20 cellular contexts compared by ENCODE assay signal in genomic region chr7:102107474-102108104, GRCh38.
A peak's percentile ranks its signal among the peaks of the same experiment; 100 is the strongest.
DNase-seq lines count a peak whose midpoint lies in the region; ATAC-seq, FAIRE-seq and TF ChIP-seq lines count a peak whose summit lies in the region.
"Had no signal": no experiment of that assay in that cellular context is flagged by ENCODE, and none has a peak within 500 bp of the region (broad histone marks: within the 10 kb centered on the region; RNA-seq: fewer than 3 reads in every experiment).

No MANE protein-coding gene starts in this region.

- FAIRE-seq in HepG2 (lab: Jason Lieb, UNC) (no peak), RCC 7860 (lab: Jason Lieb, UNC) (no peak)
- FAIRE-seq: A204.1, D721Med, GM19239, H1 had no signal

- no peak overlapping the region for H2AFZ ChIP-seq in HepG2 (ENCODE audit: low read length)

- ATAC-seq in HepG2 (no peak), right lobe of liver (no peak)
- ATAC-seq: CD8-positive, alpha-beta T cell had no signal

- peaks cover 61% of the 10 kb centered on the region for H3K36me3 Mint-ChIP-seq in endodermal cell (ENCODE audit: low read depth)

- no peaks in the 10 kb centered on the region for H4K20me1 ChIP-seq in HepG2 (ENCODE audit: insufficient read depth, low read length)

- H3K4me3 Mint-ChIP-seq in endodermal cell, result no peak overlapping the region
- H3K4me3 Mint-ChIP-seq: CD14-positive monocyte; CD8-positive, alpha-beta T cell; IgD-negative memory B cell had no signal

- WGBS in HepG2 (ENCODE audit: low lambda C conversion rate), result 93% methylated on average over 17 of the region's 19 CpGs
- WGBS in right lobe of liver (ENCODE audit: insufficient coverage, low coverage, low lambda C conversion rate, missing lambda C conversion rate), result 90% methylated on average over 14 of the region's 19 CpGs
- 95 to 96% methylated on average over 15 to 19 of the region's 19 CpGs for WGBS in endodermal cell (ENCODE audit: insufficient coverage in 1 of 2, insufficient read length in 1 of 2), 2 experiments
- WGBS in sigmoid colon, 2 donors, result 91 to 95% methylated on average over 19 of the region's 19 CpGs

- no peaks in the 10 kb centered on the region for H3K79me2 ChIP-seq in HepG2 (ENCODE audit: insufficient read depth, low read length)

- CTCF ChIA-PET in HepG2 (lab: Yijun Ruan, JAX; ENCODE audit: low intra/inter-chr PET ratio, low total read pairs), result no interaction called here

- no peaks in the 10 kb centered on the region for H3K9me3 ChIP-seq in HepG2 (ENCODE audit: low read length)
- no peaks in the 10 kb centered on the region for H3K9me3 ChIP-seq in right lobe of liver
- H3K9me3 ChIP-seq in endodermal cell (ENCODE audit: control insufficient read depth, low read length), result no peaks in the 10 kb centered on the region
- no peaks in the 10 kb centered on the region for H3K9me3 ChIP-seq in sigmoid colon
- no peaks in the 10 kb centered on the region for H3K9me3 ChIP-seq in vagina
- H3K9me3 ChIP-seq: HAP-1 had no signal

- no peaks in the 10 kb centered on the region for H3K4me1 Mint-ChIP-seq in endodermal cell
- H3K4me1 Mint-ChIP-seq: CD14-positive monocyte had no signal

- intact Hi-C loops in HepG2 (cut with micrococcal nuclease; ENCODE audit: unreplicated experiment), result no loop called here
- intact Hi-C loops in right lobe of liver (cut with DNase I), result no loop called here
- intact Hi-C loops in sigmoid colon (cut with DNase I), result no loop called here
- intact Hi-C loops in vagina (cut with DNase I), result no loop called here

- in situ Hi-C loops in HepG2 (cut with HindIII; ENCODE audit: extremely low pct_ligation_motif_present, low pct_unique_long_range_greater_than_20kb), result no loop called here

- no peak overlapping the region for H3K4me2 ChIP-seq in HepG2 (ENCODE audit: low read depth, low read length)

- H3K4me1 ChIP-seq in HepG2 (ENCODE audit: insufficient read depth, low read length), result no peaks in the 10 kb centered on the region
- H3K4me1 ChIP-seq in right lobe of liver, result no peaks in the 10 kb centered on the region
- H3K4me1 ChIP-seq in endodermal cell (ENCODE audit: control insufficient read depth, insufficient read depth, low read length), result no peaks in the 10 kb centered on the region
- peaks cover 0 to 4% (median 0%) of the 10 kb centered on the region in 4 donors for H3K4me1 ChIP-seq in sigmoid colon
- no peaks in the 10 kb centered on the region for H3K4me1 ChIP-seq in vagina

- no peak overlapping the region for H3K9ac ChIP-seq in HepG2 (ENCODE audit: insufficient read depth, low read depth, low read length)
- H3K9ac ChIP-seq in endodermal cell (ENCODE audit: extremely low read depth, low read length, poor library complexity, severe bottlenecking), result no peak overlapping the region

- no peak for TF ChIP-seq RAD21 in HepG2 (CRISPR knock-in tag; IDR thresholded peaks at IDR 0.05)

- no peaks in the 10 kb centered on the region for H3K27me3 ChIP-seq in HepG2 (ENCODE audit: control insufficient read depth in 1 of 2, insufficient read depth in 2 of 2, low read length in 2 of 2)
- H3K27me3 ChIP-seq in right lobe of liver, result no peaks in the 10 kb centered on the region
- no peaks in the 10 kb centered on the region for H3K27me3 ChIP-seq in endodermal cell (ENCODE audit: control insufficient read depth, insufficient read depth, low read length, poor library complexity, severe bottlenecking)
- H3K27me3 ChIP-seq in sigmoid colon, result no peaks in the 10 kb centered on the region
- H3K27me3 ChIP-seq in vagina, result no peaks in the 10 kb centered on the region

- H3K27ac ChIP-seq in HepG2 (ENCODE audit: extremely low read length, insufficient read depth, low read length) (no peak overlapping the region), right lobe of liver (no peak overlapping the region), endodermal cell (ENCODE audit: low read depth, low read length) (no peak overlapping the region), sigmoid colon (no peak overlapping the region), vagina (no peak overlapping the region)

- no peaks in the 10 kb centered on the region for H3K9me3 Mint-ChIP-seq in endodermal cell
- H3K9me3 Mint-ChIP-seq: CD14-positive monocyte; CD8-positive, alpha-beta T cell; IgD-negative memory B cell had no signal

- H3K4me3 ChIP-seq in HepG2 (replicated peaks in 1 of 3; ENCODE audit: insufficient read depth in 1 of 3, low read depth in 2 of 3, low read length in 3 of 3) (no peak overlapping the region), right lobe of liver (no peak overlapping the region), endodermal cell (ENCODE audit: low read length) (no peak overlapping the region), sigmoid colon (no peak overlapping the region), vagina (no peak overlapping the region)
- H3K4me3 ChIP-seq: HAP-1 had no signal

- no peak for DNase-seq in HepG2 (ENCODE audit: low spot score)
- no peak for DNase-seq in right lobe of liver
- DNase-seq in endodermal cell, result peak; percentile 22
- DNase-seq in sigmoid colon, result peak; percentile 46
- DNase-seq in vagina (ENCODE audit: extremely low spot score in 2 of 2), result peak; percentile 37 to 79
- no peak for DNase-seq in HCEC 1CT
- no peak for DNase-seq in RKO (ENCODE audit: low spot score)
- no peak for DNase-seq in RCC 7860 (ENCODE audit: low spot score)
- DNase-seq: CD8-positive, alpha-beta T cell; COR-L47; DMS153; DND-41; GDM1 had no signal

- no peak overlapping the region for H3K27ac Mint-ChIP-seq in endodermal cell
- H3K27ac Mint-ChIP-seq: CD8-positive, alpha-beta T cell; IgD-negative memory B cell had no signal

- BruUV-seq in HepG2 (replicated peaks; lab: Mats Ljungman, UMichigan), result no TSS peak

- TF ChIP-seq EP300 in HepG2 (IDR thresholded peaks at IDR 0.05; ENCODE audit: low read depth in 2 of 2, low read length in 2 of 2) (no peak), HepG2 (CRISPR knock-in tag; IDR thresholded peaks at IDR 0.05; ENCODE audit: borderline replicate concordance) (no peak), sigmoid colon (IDR thresholded peaks at IDR 0.05) (no peak)

- TF ChIP-seq CTCF in HepG2 (CRISPR knock-in tag; IDR thresholded peaks at IDR 0.05) (no peak), right lobe of liver (IDR thresholded peaks at IDR 0.05) (no peak), endodermal cell (conservative IDR thresholded peaks at IDR 0.05) (no peak), sigmoid colon (IDR thresholded peaks at IDR 0.05) (no peak), vagina (IDR thresholded peaks at IDR 0.05) (no peak)

- TF ChIP-seq POLR2A in HepG2 (IDR thresholded peaks at IDR 0.05; ENCODE audit: insufficient read depth in 1 of 2, low read depth in 2 of 2, low read length in 2 of 2) (no peak), right lobe of liver (IDR thresholded peaks at IDR 0.05) (no peak), sigmoid colon (IDR thresholded peaks at IDR 0.05) (no peak), vagina (IDR thresholded peaks at IDR 0.05) (no peak)

- H3K27me3 Mint-ChIP-seq in endodermal cell (ENCODE audit: insufficient read depth), result no peaks in the 10 kb centered on the region
- H3K27me3 Mint-ChIP-seq: IgD-negative memory B cell had no signal

- H3K36me3 ChIP-seq in HepG2 (replicated peaks in 1 of 2; ENCODE audit: control insufficient read depth in 1 of 2, insufficient read depth in 2 of 2, low read length in 2 of 2) (peaks cover 7 to 53% of the 10 kb centered on the region in 2 experiments; a peak in 3 of 5 replicates), right lobe of liver (peaks cover 0 to 6% (median 5%) of the 10 kb centered on the region in 4 donors), endodermal cell (ENCODE audit: control insufficient read depth, insufficient read depth, low read length) (peaks cover 69% of the 10 kb centered on the region), sigmoid colon (peaks cover 0 to 67% (median 8%) of the 10 kb centered on the region in 4 donors), vagina (peaks cover 0 to 13% of the 10 kb centered on the region in 2 donors)

- POLR2A ChIA-PET in HepG2 (lab: Yijun Ruan, JAX), result no interaction called here

TF ChIP-seq in HepG2, 621 proteins besides CTCF, POLR2A, EP300 and RAD21:
- TF ChIP-seq RBM22 (optimal IDR thresholded peaks at IDR 0.05; ENCODE audit: low read length) (peak; percentile 37), U2AF2 (IDR thresholded peaks at IDR 0.05; ENCODE audit: low read depth, low read length) (no peak)

Comparison
In these comparisons a context has a peak if more than half of its experiments do, and no peak if none do; other contexts are left out.
1. DNase-seq: peak in endodermal cell (single experiment), sigmoid colon (single experiment) and vagina (2 of 2); none in HepG2 (single experiment), right lobe of liver (0 of 3), HCEC 1CT (single experiment), RKO (single experiment) and RCC 7860 (single experiment).